In the genomic region with DNA sequence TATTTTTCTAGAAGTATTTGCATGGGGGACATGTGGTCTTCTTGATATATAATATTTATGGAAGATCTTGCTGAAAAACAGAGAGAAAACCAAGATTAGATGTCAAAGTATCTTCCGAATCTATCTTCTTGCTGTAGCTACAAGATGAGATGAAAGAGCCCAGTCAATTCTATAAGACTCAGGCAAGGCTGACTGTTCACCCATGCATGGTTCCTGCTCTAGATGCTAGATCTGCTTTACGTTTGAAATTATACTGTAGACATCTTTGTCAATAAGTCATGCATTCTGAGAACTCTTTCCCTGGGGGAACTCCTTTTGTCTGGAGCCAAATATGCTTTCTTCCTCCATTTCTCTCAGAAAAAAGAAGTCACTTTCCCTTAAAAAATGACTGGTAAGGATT, we compare ENCODE assay signal across 1 cellular context.
TF ChIP-seq lines count a peak whose summit lies in the region.

No MANE protein-coding gene starts in this region.

TF ChIP-seq in GM12878, 131 proteins besides CTCF, POLR2A, EP300 and RAD21 (continued from another document):
- TF ChIP-seq, protein P1, sequence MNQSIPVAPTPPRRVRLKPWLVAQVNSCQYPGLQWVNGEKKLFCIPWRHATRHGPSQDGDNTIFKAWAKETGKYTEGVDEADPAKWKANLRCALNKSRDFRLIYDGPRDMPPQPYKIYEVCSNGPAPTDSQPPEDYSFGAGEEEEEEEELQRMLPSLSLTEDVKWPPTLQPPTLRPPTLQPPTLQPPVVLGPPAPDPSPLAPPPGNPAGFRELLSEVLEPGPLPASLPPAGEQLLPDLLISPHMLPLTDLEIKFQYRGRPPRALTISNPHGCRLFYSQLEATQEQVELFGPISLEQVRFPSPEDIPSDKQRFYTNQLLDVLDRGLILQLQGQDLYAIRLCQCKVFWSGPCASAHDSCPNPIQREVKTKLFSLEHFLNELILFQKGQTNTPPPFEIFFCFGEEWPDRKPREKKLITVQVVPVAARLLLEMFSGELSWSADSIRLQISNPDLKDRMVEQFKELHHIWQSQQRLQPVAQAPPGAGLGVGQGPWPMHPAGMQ (IDR thresholded peaks at IDR 0.05; ENCODE audit: borderline replicate concordance): no peak
